15 cellular contexts compared by ENCODE assay signal in the genomic region with DNA sequence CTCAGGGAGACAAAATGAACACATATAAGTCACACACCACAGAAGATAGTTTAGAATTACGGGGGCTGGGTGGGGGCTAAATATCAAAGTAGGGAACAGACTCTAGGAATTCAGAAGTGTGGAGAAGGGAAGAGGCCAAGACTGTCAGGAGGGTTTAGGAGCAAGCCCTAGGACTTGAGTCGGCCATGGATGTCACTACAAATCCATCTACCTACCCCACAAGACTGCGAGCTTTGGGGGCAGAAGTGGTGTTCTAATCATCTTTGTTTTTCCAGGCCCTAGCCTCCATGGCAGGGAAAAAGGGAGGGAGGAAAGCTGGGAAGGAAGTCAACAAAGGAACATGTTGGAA.
"Had no signal": no experiment of that assay in that cellular context is flagged by ENCODE, and none has a peak within 500 bp of the region (broad histone marks: within the 10 kb centered on the region; RNA-seq: fewer than 3 reads in every experiment).

No MANE protein-coding gene starts in this region.

- H3K27me3 Mint-ChIP-seq: T-helper 17 cell had no signal

- H3K9me3 Mint-ChIP-seq: activated CD8-positive, alpha-beta T cell treated with anti-CD3 and anti-CD28 coated beads for 36 hours; activated naive CD8-positive, alpha-beta T cell treated with anti-CD3 and anti-CD28 coated beads, Interleukin-2, amount 10 ng/mL, durations not matched to agents 7 days and 5 days; dendritic cell treated with granulocyte-macrophage colony-stimulating factor and Interleukin-4, amounts not matched to agents 40 ng/mL and 50 ng/mL, for 4 days; stimulated activated memory B cell treated with anti-CD40 and anti-IgM and Interleukin-4, amounts not matched to agents 10 μg/mL and 1 μg/mL and 100 μg/mL, for 72 hours had no signal

- H3K4me1 Mint-ChIP-seq: activated CD4-positive, alpha-beta T cell treated with anti-CD3 and anti-CD28 coated beads for 36 hours; stimulated activated memory B cell treated with anti-CD40 and anti-IgM and Interleukin-4, amounts not matched to agents 10 μg/mL and 1 μg/mL and 100 μg/mL, for 72 hours had no signal

- H3K27me3 ChIP-seq: breast epithelium had no signal

- H3K27ac ChIP-seq: breast epithelium, WERI-Rb-1 had no signal

- H3K36me3 ChIP-seq: breast epithelium, WERI-Rb-1 had no signal

- H3K9me3 ChIP-seq: breast epithelium had no signal

- H3K36me3 Mint-ChIP-seq: activated naive CD8-positive, alpha-beta T cell treated with anti-CD3 and anti-CD28 coated beads, Interleukin-2, amount 10 ng/mL, durations not matched to agents 7 days and 5 days; stimulated activated memory B cell treated with anti-CD40 and anti-IgM and Interleukin-4, amounts not matched to agents 10 μg/mL and 1 μg/mL and 100 μg/mL, for 72 hours had no signal

- DNase-seq: activated CD4-positive, alpha-beta T cell treated with anti-CD3 and anti-CD28 coated beads for 36 hours; activated CD8-positive, alpha-beta memory T cell treated with anti-CD3 and anti-CD28 coated beads, Interleukin-2, amount 50 U/mL, for 4 hours; activated CD8-positive, alpha-beta T cell treated with anti-CD3 and anti-CD28 coated beads for 36 hours; activated naive CD8-positive, alpha-beta T cell treated with anti-CD3 and anti-CD28 coated beads, Interleukin-2, amount 10 ng/mL, durations not matched to agents 7 days and 5 days; activated T-cell treated with anti-CD3 and anti-CD28 coated beads, Interleukin-2, amount 50 U/mL, for 48 hours; anterior cingulate cortex; effector memory CD4-positive, alpha-beta T cell; left ventricle myocardium superior; retina; stimulated activated CD4-positive, alpha-beta T cell treated with anti-CD3 and anti-CD28 coated beads, Interleukin-2, amount 100 ng/mL, for 48 hours; T-helper 17 cell; WERI-Rb-1 had no signal

- H3K4me3 ChIP-seq: breast epithelium had no signal

- H3K4me1 ChIP-seq: breast epithelium had no signal

- H3K27ac Mint-ChIP-seq: activated CD4-positive, alpha-beta T cell treated with anti-CD3 and anti-CD28 coated beads for 36 hours; activated CD8-positive, alpha-beta T cell treated with anti-CD3 and anti-CD28 coated beads for 36 hours; activated naive CD8-positive, alpha-beta T cell treated with anti-CD3 and anti-CD28 coated beads, Interleukin-2, amount 10 ng/mL, durations not matched to agents 7 days and 5 days; dendritic cell treated with granulocyte-macrophage colony-stimulating factor and Interleukin-4, amounts not matched to agents 40 ng/mL and 50 ng/mL, for 4 days; stimulated activated memory B cell treated with anti-CD40 and anti-IgM and Interleukin-4, amounts not matched to agents 10 μg/mL and 1 μg/mL and 100 μg/mL, for 72 hours; T-helper 17 cell had no signal

- H3K4me3 Mint-ChIP-seq: activated CD4-positive, alpha-beta T cell treated with anti-CD3 and anti-CD28 coated beads for 36 hours; activated CD8-positive, alpha-beta T cell treated with anti-CD3 and anti-CD28 coated beads for 36 hours; activated naive CD8-positive, alpha-beta T cell treated with anti-CD3 and anti-CD28 coated beads, Interleukin-2, amount 10 ng/mL, durations not matched to agents 7 days and 5 days; dendritic cell treated with granulocyte-macrophage colony-stimulating factor and Interleukin-4, amounts not matched to agents 40 ng/mL and 50 ng/mL, for 4 days; stimulated activated memory B cell treated with anti-CD40 and anti-IgM and Interleukin-4, amounts not matched to agents 10 μg/mL and 1 μg/mL and 100 μg/mL, for 72 hours; T-helper 17 cell had no signal

- ATAC-seq: activated CD4-positive, alpha-beta T cell treated with anti-CD3 and anti-CD28 coated beads for 36 hours; activated CD8-positive, alpha-beta T cell treated with anti-CD3 and anti-CD28 coated beads for 36 hours; left ventricle myocardium superior; stimulated activated memory B cell treated with anti-CD40 and anti-IgM and Interleukin-4, amounts not matched to agents 10 μg/mL and 1 μg/mL and 100 μg/mL, for 72 hours; T-helper 17 cell had no signal
